ENCODE assay signal across 34 cellular contexts in the genomic region with DNA sequence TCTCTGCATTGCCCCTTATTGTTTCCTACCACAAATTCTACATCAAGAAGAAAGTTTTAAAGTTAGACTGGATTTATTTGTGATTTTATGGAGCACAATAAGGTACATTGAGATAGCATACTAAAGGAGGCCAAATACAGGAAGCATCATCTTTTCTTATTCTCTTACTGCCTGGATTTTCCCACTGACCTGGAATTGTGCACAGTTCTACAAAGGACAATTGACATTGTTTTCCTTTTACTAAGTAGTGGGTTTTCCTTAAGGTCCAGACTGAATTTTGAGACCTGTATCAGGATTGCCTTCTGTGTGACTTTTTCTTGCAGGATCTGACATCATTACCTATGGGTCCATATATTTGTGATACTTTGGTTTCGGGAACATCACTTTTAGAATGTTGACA.
"Had no signal": no experiment of that assay in that cellular context is flagged by ENCODE, and none has a peak within 500 bp of the region (broad histone marks: within the 10 kb centered on the region; RNA-seq: fewer than 3 reads in every experiment).

No MANE protein-coding gene starts in this region.

- H3K27ac ChIP-seq: brain microvascular endothelial cell, Peyer's patch, RWPE1, VCaP had no signal

- ATAC-seq: activated naive CD4-positive, alpha-beta T cell treated with anti-CD3 and anti-CD28 coated beads, Interleukin-2, amount 50 U/mL, for 72 hours; activated T-cell treated with anti-CD3 and anti-CD28 coated beads, Interleukin-2, amount 50 U/mL, for 4 hours; PC-3; Right ventricle myocardium inferior; SK-N-SH treated with all-trans-retinoic acid at 6 μM for 48 hours; T-cell; T-helper 17 cell had no signal

- DNase-seq: activated B cell treated with CpG ODN at 0.5 μM for 24 hours; activated CD4-positive, alpha-beta memory T cell treated with anti-CD3 and anti-CD28 coated beads for 36 hours; activated CD4-positive, alpha-beta T cell treated with anti-CD3 and anti-CD28 coated beads for 4 hours; activated CD4-positive, alpha-beta T cell treated with anti-CD3 and anti-CD28 coated beads, Interleukin-2, amount 50 U/mL, for 1 hour; activated CD4-positive, CD25-positive, alpha-beta regulatory T cell treated with anti-CD3 and anti-CD28 coated beads, Interleukin-2, amount 50 U/mL, for 72 hours; activated CD8-positive, alpha-beta memory T cell treated with anti-CD3 and anti-CD28 coated beads, Interleukin-2, amount 50 U/mL, for 4 hours; activated gamma-delta T cell treated with Interleukin-2 at 50 U/mL for 16 hours; activated naive CD4-positive, alpha-beta T cell treated with anti-CD3 and anti-CD28 coated beads for 36 hours; activated T-cell treated with anti-CD3 and anti-CD28 coated beads for 4 hours; activated T-cell treated with anti-CD3 and anti-CD28 coated beads, Interleukin-2, amount 50 U/mL, for 4 hours; aorta; brain microvascular endothelial cell; NCI-H1092 treated with DMSO at 0.1 percent for 48 hours; NCI-H1417; NCI-H146; NCI-H187; NCI-H2029 treated with DMSO at 0.1 percent for 48 hours; NCI-H2107; NCI-H2171; NCI-H510A; NCI-H526; NCI-H748 treated with DMSO at 0.1 percent for 48 hours; NK-92 treated with Interleukin-12 subunit alpha and Interleukin-12 subunit beta, amount 100 ng/mL, for 24 hours; PC-3; Peyer's patch; SIG-M5; T-cell; T-helper 17 cell; T-helper 9 cell had no signal

- H3K4me3 ChIP-seq: Peyer's patch had no signal

- H3K27me3 ChIP-seq: brain microvascular endothelial cell, Peyer's patch had no signal

- H3K4me1 ChIP-seq: Peyer's patch had no signal
